In genomic region chr6:29723666-29724588, GRCh38 we compare ENCODE assay signal across 8 cellular contexts. TPM values are rescaled to one million over a fixed set of nuclear protein-coding genes. Genes with fewer than 3 reads are reported as not detected.
DNase-seq lines count a peak whose midpoint lies in the region; ATAC-seq, FAIRE-seq and TF ChIP-seq lines count a peak whose summit lies in the region.

No MANE protein-coding gene starts in this region.

- no peak overlapping the region for H3K27ac Mint-ChIP-seq in nephron
- peak overlapping the region; percentile 92 to 98 for H3K27ac Mint-ChIP-seq in stimulated activated naive CD8-positive, alpha-beta T cell treated with anti-CD3 and anti-CD28 coated beads, Interleukin-15, amount 100 ng/mL, for 72 hours

- peak; percentile 37 to 62 (median 51) for DNase-seq in activated CD8-positive, alpha-beta memory T cell treated with anti-CD3 and anti-CD28 coated beads for 48 hours (ENCODE audit: low read depth in 2 of 3, low spot score in 2 of 3)
- DNase-seq in endothelial cell of umbilical vein (ENCODE audit: low read depth, low spot score) (peak; percentile 5), pons (ENCODE audit: low spot score) (no peak), NCI-H748 (lab: John Stamatoyannopoulos, UW; ENCODE audit: unreplicated experiment) (no peak)
- DNase-seq in stimulated activated naive CD8-positive, alpha-beta T cell treated with anti-CD3 and anti-CD28 coated beads, Interleukin-15, amount 100 ng/mL, for 72 hours: peak; percentile 60 to 70

- H3K9ac ChIP-seq in endothelial cell of umbilical vein (replicated peaks; ENCODE audit: extremely low read depth, insufficient read depth, low read length): no peak overlapping the region

- dilution Hi-C loops in endothelial cell of umbilical vein (cut with MboI; ENCODE audit: extremely low pct_ligation_motif_present, low sequenced_read_pairs): no loop called here

- peak overlapping the region; percentile 12 to 54 (median 21) for H3K4me3 ChIP-seq in endothelial cell of umbilical vein (replicated peaks in 1 of 3; ENCODE audit: insufficient read depth in 1 of 3, low read depth in 1 of 3, low read length in 3 of 3)

- peak; percentile 73 for TF ChIP-seq POLR2A in GM18526 (IDR thresholded peaks at IDR 0.05; ENCODE audit: extremely low read depth, insufficient read length)
- no peak for TF ChIP-seq POLR2A in endothelial cell of umbilical vein (IDR thresholded peaks at IDR 0.05; ENCODE audit: low read depth, low read length)

- H4K20me1 ChIP-seq in endothelial cell of umbilical vein (replicated peaks; ENCODE audit: control insufficient read depth, extremely low read depth, insufficient read depth, low read length): no peaks in the 10 kb centered on the region

- peak overlapping the region; percentile 46 for H3K4me2 ChIP-seq in endothelial cell of umbilical vein (ENCODE audit: insufficient read depth, low read length)

- H3K4me3 Mint-ChIP-seq in nephron: peak overlapping the region; percentile 73 to 83 (median 77)
- H3K4me3 Mint-ChIP-seq in stimulated activated naive CD8-positive, alpha-beta T cell treated with anti-CD3 and anti-CD28 coated beads, Interleukin-15, amount 100 ng/mL, for 72 hours: peak overlapping the region; percentile 94 to 97

- peaks cover 9 to 28% of the 10 kb centered on the region in 2 experiments for H3K27me3 ChIP-seq in endothelial cell of umbilical vein (ENCODE audit: control insufficient read depth in 2 of 2, insufficient read depth in 2 of 2, low read length in 2 of 2)

- H3K9me3 ChIP-seq in endothelial cell of umbilical vein (replicated peaks; ENCODE audit: control insufficient read depth, insufficient read depth, low read length): no peaks in the 10 kb centered on the region

- POLR2A ChIA-PET in endothelial cell of umbilical vein (lab: Charles Lee): no interaction called here

- no TSS peak for BruUV-seq in endothelial cell of umbilical vein (replicated peaks; lab: Mats Ljungman, UMichigan)

- no peaks in the 10 kb centered on the region for H3K36me3 Mint-ChIP-seq in nephron (ENCODE audit: low read depth)

- FAIRE-seq in endothelial cell of umbilical vein (lab: Jason Lieb, UNC): no peak

- intact Hi-C loops in endothelial cell of umbilical vein (cut with micrococcal nuclease): no loop called here

- H3K79me2 ChIP-seq in endothelial cell of umbilical vein (ENCODE audit: control insufficient read depth, insufficient read depth, low read length): no peaks in the 10 kb centered on the region

- no peaks in the 10 kb centered on the region for H3K4me1 ChIP-seq in endothelial cell of umbilical vein (ENCODE audit: control insufficient read depth, extremely low read depth, insufficient read depth, low read length)

- ATAC-seq in HG03432 (IDR thresholded peaks at IDR 0.05; ENCODE audit: unreplicated experiment): peak; percentile 49
- ATAC-seq in stimulated activated naive CD8-positive, alpha-beta T cell treated with anti-CD3 and anti-CD28 coated beads, Interleukin-15, amount 100 ng/mL, for 72 hours: peak; percentile 67

- H2AFZ ChIP-seq in endothelial cell of umbilical vein (ENCODE audit: low read depth, low read length): peak overlapping the region; percentile 82

- peaks cover 86% of the 10 kb centered on the region for H3K27me3 Mint-ChIP-seq in nephron (ENCODE audit: low read depth)
- no peaks in the 10 kb centered on the region for H3K27me3 Mint-ChIP-seq in stimulated activated naive CD8-positive, alpha-beta T cell treated with anti-CD3 and anti-CD28 coated beads, Interleukin-15, amount 100 ng/mL, for 72 hours

- H3K27ac ChIP-seq in endothelial cell of umbilical vein (ENCODE audit: insufficient read depth, low read depth, low read length): no peak overlapping the region

- H3K4me1 Mint-ChIP-seq in nephron: no peaks in the 10 kb centered on the region
- H3K4me1 Mint-ChIP-seq in stimulated activated naive CD8-positive, alpha-beta T cell treated with anti-CD3 and anti-CD28 coated beads, Interleukin-15, amount 100 ng/mL, for 72 hours: peaks cover 63% of the 10 kb centered on the region

- TF ChIP-seq CTCF in endothelial cell of umbilical vein (IDR thresholded peaks at IDR 0.05; ENCODE audit: extremely low read depth in 1 of 2, insufficient read depth in 1 of 2, low read depth in 1 of 2, low read length in 2 of 2) (no peak), nephron (IDR thresholded peaks at IDR 0.05; ENCODE audit: unreplicated experiment in 3 of 3) (no peak)

- no peaks in the 10 kb centered on the region for H3K9me3 Mint-ChIP-seq in nephron
- H3K9me3 Mint-ChIP-seq in stimulated activated naive CD8-positive, alpha-beta T cell treated with anti-CD3 and anti-CD28 coated beads, Interleukin-15, amount 100 ng/mL, for 72 hours: no peaks in the 10 kb centered on the region

- no peaks in the 10 kb centered on the region for H3K36me3 ChIP-seq in endothelial cell of umbilical vein (ENCODE audit: control insufficient read depth in 2 of 2, extremely low read depth in 1 of 2, insufficient read depth in 2 of 2, low read length in 2 of 2)

- CTCF ChIA-PET in endothelial cell of umbilical vein (lab: Charles Lee): no interaction called here

- H3K9me1 ChIP-seq in endothelial cell of umbilical vein (replicated peaks; ENCODE audit: control insufficient read depth, extremely low read depth, insufficient read depth, low read length): no peaks in the 10 kb centered on the region

TF ChIP-seq in endothelial cell of umbilical vein, 7 proteins besides CTCF, POLR2A, EP300 and RAD21:
- TF ChIP-seq FOS (IDR thresholded peaks at IDR 0.05; ENCODE audit: borderline replicate concordance, insufficient read depth, low read length) (no peak), JUN (IDR thresholded peaks at IDR 0.05; ENCODE audit: borderline replicate concordance, insufficient read depth, insufficient read length, low read depth) (no peak), EZH2 (IDR thresholded peaks at IDR 0.05; ENCODE audit: borderline replicate concordance, low read depth, low read length, severe bottlenecking) (peak; percentile 50)
TF ChIP-seq in endothelial cell of umbilical vein: peak in this region for 1.

RNA-seq across cellular contexts. Expression of gene HLA-F, which starts 0.7 kb away (rescaled TPM):
- 1.6 and 2.8 TPM in 2 replicates for total RNA-seq in endothelial cell of umbilical vein
- 1.5 and 1.8 TPM in 2 replicates for polyA plus RNA-seq in endothelial cell of umbilical vein
- 0.63 and 0.95 TPM in 2 replicates for polyA plus RNA-seq in endothelial cell of umbilical vein (2011; cell fraction: cytosol; rRNA removed)
- 3.8 and 5.5 TPM in 2 replicates for polyA plus RNA-seq in endothelial cell of umbilical vein (2011; cell fraction: nucleus; rRNA removed)
- 1.1 and 1.7 TPM in 2 replicates for polyA plus RNA-seq in endothelial cell of umbilical vein (2012)
- polyA minus RNA-seq in endothelial cell of umbilical vein: 2.4 and 4.2 TPM in 2 replicates
- not detected for polyA minus RNA-seq in endothelial cell of umbilical vein (2011; cell fraction: cytosol; rRNA and poly(A)+ RNA removed)
- polyA minus RNA-seq in endothelial cell of umbilical vein (2011; cell fraction: nucleus; rRNA and poly(A)+ RNA removed): 0.43 and 2.3 TPM in 2 replicates

RNA-seq across cellular contexts. Expression of gene ZFP57, which starts 43.0 kb away (rescaled TPM):
- total RNA-seq in endothelial cell of umbilical vein: not detected in 2 replicates
- polyA plus RNA-seq in endothelial cell of umbilical vein: 0.07 TPM in 1 of 2 replicates, not detected in the other
- polyA plus RNA-seq in endothelial cell of umbilical vein (2011; cell fraction: cytosol; rRNA removed): not detected in 2 replicates
- polyA plus RNA-seq in endothelial cell of umbilical vein (2011; cell fraction: nucleus; rRNA removed): not detected in 2 replicates
- polyA plus RNA-seq in endothelial cell of umbilical vein (2012): not detected in 2 replicates
- polyA minus RNA-seq in endothelial cell of umbilical vein: not detected in 2 replicates
- polyA minus RNA-seq in endothelial cell of umbilical vein (2011; cell fraction: cytosol; rRNA and poly(A)+ RNA removed): not detected
- not detected in 2 replicates for polyA minus RNA-seq in endothelial cell of umbilical vein (2011; cell fraction: nucleus; rRNA and poly(A)+ RNA removed)

Comparison
In these comparisons a context has a peak if more than half of its experiments do, and no peak if none do; other contexts are left out.
1. DNase-seq: peak in activated CD8-positive, alpha-beta memory T cell treated with anti-CD3 and anti-CD28 coated beads for 48 hours (3 of 3), endothelial cell of umbilical vein (single experiment) and stimulated activated naive CD8-positive, alpha-beta T cell treated with anti-CD3 and anti-CD28 coated beads, Interleukin-15, amount 100 ng/mL, for 72 hours (2 of 2); none in pons (single experiment) and NCI-H748 (single experiment).
2. H3K27ac Mint-ChIP-seq: peak in stimulated activated naive CD8-positive, alpha-beta T cell treated with anti-CD3 and anti-CD28 coated beads, Interleukin-15, amount 100 ng/mL, for 72 hours (2 of 2); none in nephron (0 of 3).